ENCODE assay signal across 10 cellular contexts in the genomic region with DNA sequence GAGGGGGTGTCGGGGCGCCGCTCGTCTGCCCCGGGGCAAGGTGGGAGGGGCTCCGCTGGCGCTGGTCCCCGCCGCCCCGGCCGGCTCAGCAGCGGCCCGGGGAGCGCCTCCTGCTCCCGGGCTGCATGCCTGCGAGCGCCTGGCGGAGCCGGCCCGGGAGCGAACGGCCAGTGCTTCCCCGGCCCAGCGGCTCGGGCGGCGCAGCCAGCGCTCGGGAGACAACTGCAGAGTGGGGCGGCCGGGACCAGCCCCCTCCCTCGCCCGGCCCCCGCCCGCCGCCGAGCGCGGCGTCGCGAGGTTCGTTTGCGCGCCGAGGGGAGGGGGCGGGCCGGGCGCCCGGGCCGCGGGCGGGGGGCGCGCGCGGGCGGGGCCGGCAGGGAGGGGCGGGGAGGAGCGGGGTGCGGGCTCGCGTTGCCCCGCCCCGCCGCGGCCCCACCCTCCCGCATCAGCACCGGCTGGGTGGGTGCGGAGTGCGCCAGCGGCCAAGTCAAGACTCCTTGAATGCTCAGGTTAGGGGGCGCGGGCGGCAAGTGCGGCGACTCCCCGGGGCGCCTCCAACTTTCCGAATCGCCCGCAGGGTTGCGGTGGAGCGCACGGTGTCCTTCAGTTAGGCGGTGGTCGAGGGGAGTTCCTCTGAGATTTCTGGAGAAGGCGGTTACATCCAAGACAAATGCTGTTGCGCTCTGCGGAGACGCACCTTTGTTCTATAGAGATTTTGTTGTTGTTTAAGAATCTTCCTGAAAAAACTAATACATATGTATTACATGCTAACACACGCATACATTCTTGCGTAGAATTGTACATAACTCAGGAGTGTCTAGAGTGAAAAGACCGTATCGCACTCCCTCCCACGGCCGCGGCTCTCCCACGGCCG. TPM values are rescaled to one million over a fixed set of nuclear protein-coding genes. Genes with fewer than 3 reads are reported as not detected.
A peak's percentile ranks its signal among the peaks of the same experiment; 100 is the strongest.
DNase-seq lines count a peak whose midpoint lies in the region; ATAC-seq and TF ChIP-seq lines count a peak whose summit lies in the region.
"Had no signal": no experiment of that assay in that cellular context is flagged by ENCODE, and none has a peak within 500 bp of the region (broad histone marks: within the 10 kb centered on the region; RNA-seq: fewer than 3 reads in every experiment).

Gene RGMA, minus strand, starts transcription at position 231 of the 874 bp plus-strand sequence. CDS start 279 bp downstream, outside the sequence.

- no peak within 1 kb of the TSS for H3K27ac ChIP-seq in PC-3 (ENCODE audit: low read length)
- peak within 1 kb of the TSS; percentile 88 to 93 for H3K27ac ChIP-seq in esophagus (ENCODE audit: low read depth in 2 of 2, low read length in 1 of 2)
- H3K27ac ChIP-seq: 22Rv1 had no signal

- CTCF ChIA-PET in PC-3 (lab: Charles Lee) = interaction anchor here (1.1 kb wide), 1 partner anchor 59 kb away, joined by 3 read pairs; no protein-coding TSS in a partner anchor

- DNase-seq in DMS 273 (lab: John Stamatoyannopoulos, UW; ENCODE audit: unreplicated experiment) = peak; percentile 59
- DNase-seq in DMS 273 treated with DMSO at 0.1 percent for 48 hours (lab: John Stamatoyannopoulos, UW) = no peak
- DNase-seq in PC-3 = no peak
- no peak for DNase-seq in natural killer cell treated with Interleukin-12 subunit alpha and Interleukin-12 subunit beta and Interleukin-15 and Interleukin-18, amount 100 ng/mL, for 72 hours (ENCODE audit: low spot score)
- DNase-seq in DMS153 (lab: John Stamatoyannopoulos, UW) = no peak
- DNase-seq in DMS79 treated with DMSO at 0.1 percent for 48 hours (lab: John Stamatoyannopoulos, UW) = no peak
- DNase-seq in stimulated activated CD4-positive, alpha-beta T cell treated with anti-CD3 and anti-CD28 coated beads, Interleukin-1b, Interleukin-23, amount 100 ng/mL, for 48 hours = no peak

- no peaks in the 10 kb centered on the region for H3K4me1 ChIP-seq in PC-3 (ENCODE audit: insufficient read depth, low read length)
- H3K4me1 ChIP-seq in esophagus (ENCODE audit: control insufficient read depth in 2 of 2, insufficient read depth in 2 of 2, low read length in 1 of 2) = no peaks in the 10 kb centered on the region

- H3K36me3 Mint-ChIP-seq in natural killer cell treated with Interleukin-12 subunit alpha and Interleukin-12 subunit beta and Interleukin-15 and Interleukin-18, amount 100 ng/mL, for 72 hours = peaks cover 5% of the 10 kb centered on the region

- no TSS peak for BruUV-seq in PC-3 (replicated peaks; lab: Mats Ljungman, UMichigan)

- no peaks in the 10 kb centered on the region for H4K20me1 ChIP-seq in PC-3 (ENCODE audit: low read length)

- no peak within 1 kb of the TSS for H3K9ac ChIP-seq in PC-3 (ENCODE audit: low read length)

- peak within 1 kb of the TSS; percentile 20; the same call in 1 of the 2 replicates for H2AFZ ChIP-seq in PC-3 (ENCODE audit: low read length)

- H3K4me3 Mint-ChIP-seq in natural killer cell treated with Interleukin-12 subunit alpha and Interleukin-12 subunit beta and Interleukin-15 and Interleukin-18, amount 100 ng/mL, for 72 hours = peak within 1 kb of the TSS; percentile 87

- H3K4me3 ChIP-seq in PC-3 (ENCODE audit: low read length) = peak within 1 kb of the TSS; percentile 32; the same call in 1 of the 2 replicates
- H3K4me3 ChIP-seq in esophagus (ENCODE audit: low read depth in 1 of 2, low read length in 2 of 2) = peak within 1 kb of the TSS; percentile 57 to 68

- 1% methylated on average over 67 to 98 of the region's 101 CpGs for WGBS in esophagus, 2 donors

- 0 out of 2 replicates have a peak, but pooled peaks have one; percentile 18 for ATAC-seq in PC-3
- ATAC-seq in natural killer cell treated with Interleukin-12 subunit alpha and Interleukin-12 subunit beta and Interleukin-15 and Interleukin-18, amount 100 ng/mL, for 72 hours = peak; percentile 14 to 37

- H3K4me1 Mint-ChIP-seq in natural killer cell treated with Interleukin-12 subunit alpha and Interleukin-12 subunit beta and Interleukin-15 and Interleukin-18, amount 100 ng/mL, for 72 hours (ENCODE audit: low read depth in 2 of 2) = peaks cover 4 to 13% of the 10 kb centered on the region in 2 donors

- no peak for TF ChIP-seq CTCF in PC-3 (conservative IDR thresholded peaks at IDR 0.05; ENCODE audit: low read depth, low read length)

- intact Hi-C loops in PC-3 (cut with micrococcal nuclease) = no loop called here

- H3K9me3 ChIP-seq in PC-3 (ENCODE audit: low read length) = no peaks in the 10 kb centered on the region
- no peaks in the 10 kb centered on the region for H3K9me3 ChIP-seq in esophagus (ENCODE audit: control insufficient read depth in 2 of 2, insufficient read depth in 1 of 2, low read depth in 1 of 2, low read length in 1 of 2)

- no peaks in the 10 kb centered on the region for H3F3A ChIP-seq in PC-3 (ENCODE audit: low read length, unreplicated experiment)

- no peaks in the 10 kb centered on the region for H3K36me3 ChIP-seq in PC-3 (ENCODE audit: low read depth, low read length)
- H3K36me3 ChIP-seq in esophagus (ENCODE audit: control insufficient read depth in 2 of 2, insufficient read depth in 2 of 2, low read length in 1 of 2) = no peaks in the 10 kb centered on the region

- H3K27ac Mint-ChIP-seq in natural killer cell treated with Interleukin-12 subunit alpha and Interleukin-12 subunit beta and Interleukin-15 and Interleukin-18, amount 100 ng/mL, for 72 hours = no peak within 1 kb of the TSS

- H3K9me3 Mint-ChIP-seq in natural killer cell treated with Interleukin-12 subunit alpha and Interleukin-12 subunit beta and Interleukin-15 and Interleukin-18, amount 100 ng/mL, for 72 hours = no peaks in the 10 kb centered on the region

- H3K27me3 ChIP-seq in PC-3 (ENCODE audit: low read length) (peaks cover 71% of the 10 kb centered on the region), esophagus (ENCODE audit: control insufficient read depth in 1 of 2, insufficient read depth in 2 of 2, low read length in 2 of 2) (no peaks in the 10 kb centered on the region)

- POLR2A ChIA-PET in PC-3 (lab: Charles Lee; ENCODE audit: unreplicated experiment) = no interaction called here

- no peaks in the 10 kb centered on the region for H3K79me2 ChIP-seq in PC-3 (ENCODE audit: low read length)

- H3K4me2 ChIP-seq in PC-3 (ENCODE audit: low read length) = peak within 1 kb of the TSS; percentile 58

- H3K9me2 ChIP-seq in PC-3 (replicated peaks; ENCODE audit: low read length) = no peaks in the 10 kb centered on the region

- H3K27me3 Mint-ChIP-seq in natural killer cell treated with Interleukin-12 subunit alpha and Interleukin-12 subunit beta and Interleukin-15 and Interleukin-18, amount 100 ng/mL, for 72 hours = peaks cover 39 to 66% of the 10 kb centered on the region in 2 donors

RNA-seq across cellular contexts. Expression of gene RGMA, which starts in this region (rescaled TPM):
- 1.3 and 2.5 TPM in 2 replicates for total RNA-seq in PC-3 (2014; rRNA removed)
- polyA plus RNA-seq in esophagus = 10 to 100 TPM; 27.7 to 30.9 TPM
- total RNA-seq in natural killer cell treated with Interleukin-12 subunit alpha and Interleukin-12 subunit beta and Interleukin-15 and Interleukin-18, amount 100 ng/mL, for 72 hours = not detected
- total RNA-seq: SK-MEL-5 had no signal

Comparison
In these comparisons a context has a peak if more than half of its experiments do, and no peak if none do; other contexts are left out.
1. Peak in ATAC-seq in natural killer cell treated with Interleukin-12 subunit alpha and Interleukin-12 subunit beta and Interleukin-15 and Interleukin-18, amount 100 ng/mL, for 72 hours; RNA of the gene not detected or under 1 TPM.